8 cellular contexts compared by ENCODE assay signal in the genomic region with DNA sequence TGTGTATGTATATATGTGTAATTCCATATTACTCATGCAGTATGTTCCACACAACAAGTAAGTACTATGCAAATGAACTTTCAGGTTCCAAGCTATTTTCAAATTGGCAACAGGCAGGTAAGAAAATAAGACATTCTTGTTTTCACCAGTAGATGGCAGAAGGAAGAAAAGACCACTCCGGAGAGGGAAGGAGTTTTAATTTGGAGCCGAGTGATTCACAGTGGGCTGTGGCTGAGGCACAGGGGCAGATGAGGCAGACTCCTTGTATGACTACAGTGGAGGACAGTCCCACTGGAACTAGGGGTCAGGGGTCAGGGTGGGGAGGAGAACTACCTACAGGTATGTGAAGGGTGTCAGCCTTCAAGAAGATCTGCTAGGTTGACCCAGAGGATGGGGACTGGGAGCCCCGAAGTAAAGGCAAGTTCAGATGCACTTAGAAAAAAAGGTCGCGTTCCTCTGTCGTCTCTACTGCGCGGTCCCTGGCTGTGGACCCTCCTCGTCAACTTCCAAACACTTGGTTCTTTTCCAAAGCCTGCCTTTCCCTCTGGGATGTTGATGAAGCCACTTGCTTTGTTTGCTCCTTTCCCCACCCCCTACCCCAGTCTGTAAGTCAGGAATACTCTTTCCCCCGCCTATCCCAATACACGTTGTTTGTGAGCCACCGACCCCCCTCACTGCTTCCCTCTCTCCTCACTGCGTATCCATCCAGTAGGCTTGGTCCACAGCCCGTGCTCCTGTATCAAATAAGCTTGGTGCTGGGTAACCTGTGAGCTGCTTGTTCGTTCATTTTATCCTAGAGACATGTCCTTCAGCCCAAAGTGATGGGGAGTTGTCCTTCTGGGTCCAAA. TPM values are rescaled to one million over a fixed set of nuclear protein-coding genes. Genes with fewer than 3 reads are reported as not detected.
DNase-seq lines count a peak whose midpoint lies in the region; ATAC-seq and TF ChIP-seq lines count a peak whose summit lies in the region.

No MANE protein-coding gene starts in this region.

- H3K9me3 ChIP-seq in HAP-1 (no peaks in the 10 kb centered on the region), suprapubic skin (no peaks in the 10 kb centered on the region)

- CTCF ChIA-PET in activated CD4-positive, alpha-beta memory T cell treated with anti-CD3 and anti-CD28 coated beads, Interleukin-2, amount 10 ng/mL, durations not matched to agents 7 days and 5 days (lab: Charles Lee): interaction anchor here (0.5 to 2.5 kb wide), 43 partner anchors 8 to 418 kb away, joined by 3 to 10 read pairs (median 4); partner anchors contain the start of genes DDX47 and GPRC5A

- peak; percentile 85 for DNase-seq in DMS53 (lab: John Stamatoyannopoulos, UW)
- DNase-seq in HAP-1 (ENCODE audit: low spot score in 2 of 2): peak; percentile 20 to 52
- DNase-seq in NCI-H226: peak; percentile 69
- peak; percentile 50 for DNase-seq in activated CD4-positive, alpha-beta memory T cell treated with anti-CD3 and anti-CD28 coated beads, Interleukin-2, amount 10 ng/mL, durations not matched to agents 7 days and 5 days
- DNase-seq in epithelial cell of proximal tubule (ENCODE audit: low read depth): no peak
- DNase-seq in naive B cell: peak; percentile 25
- DNase-seq in suprapubic skin (ENCODE audit: low spot score in 2 of 2): no peak

- H3K4me3 Mint-ChIP-seq in activated CD4-positive, alpha-beta memory T cell treated with anti-CD3 and anti-CD28 coated beads, Interleukin-2, amount 10 ng/mL, durations not matched to agents 7 days and 5 days: no peak overlapping the region
- no peak overlapping the region for H3K4me3 Mint-ChIP-seq in naive B cell

- TF ChIP-seq CTCF in epithelial cell of proximal tubule (conservative IDR thresholded peaks at IDR 0.05; ENCODE audit: low read depth, low read length) (peak; percentile 71), suprapubic skin (IDR thresholded peaks at IDR 0.05) (peak; percentile 31 to 38)

- no peak for TF ChIP-seq EP300 in suprapubic skin (IDR thresholded peaks at IDR 0.05)

- 65% methylated on average over 15 of the region's 15 CpGs for WGBS in suprapubic skin

- no peak overlapping the region for H3K4me3 ChIP-seq in HAP-1
- no peak overlapping the region for H3K4me3 ChIP-seq in epithelial cell of proximal tubule (ENCODE audit: low read depth, low read length)
- no peak overlapping the region for H3K4me3 ChIP-seq in suprapubic skin

- peak; percentile 69 for ATAC-seq in naive B cell (ENCODE audit: low read depth in 2 of 2)
- no peak for ATAC-seq in GM21825 (IDR thresholded peaks at IDR 0.05; ENCODE audit: unreplicated experiment)

- no peak overlapping the region for H3K27ac ChIP-seq in suprapubic skin

- in situ Hi-C loops in HAP-1 (cut with MboI; ENCODE audit: low sequenced_read_pairs): no loop called here

- no peaks in the 10 kb centered on the region for H3K9me3 Mint-ChIP-seq in activated CD4-positive, alpha-beta memory T cell treated with anti-CD3 and anti-CD28 coated beads, Interleukin-2, amount 10 ng/mL, durations not matched to agents 7 days and 5 days
- peaks cover 0 to 7% (median 0%) of the 10 kb centered on the region in 7 donors for H3K9me3 Mint-ChIP-seq in naive B cell

- no peak overlapping the region for H3K27ac Mint-ChIP-seq in activated CD4-positive, alpha-beta memory T cell treated with anti-CD3 and anti-CD28 coated beads, Interleukin-2, amount 10 ng/mL, durations not matched to agents 7 days and 5 days
- H3K27ac Mint-ChIP-seq in naive B cell: peak overlapping the region in 3 of 6 donors; percentile 17 to 28 (median 21)

- H3K27me3 Mint-ChIP-seq in activated CD4-positive, alpha-beta memory T cell treated with anti-CD3 and anti-CD28 coated beads, Interleukin-2, amount 10 ng/mL, durations not matched to agents 7 days and 5 days: no peaks in the 10 kb centered on the region
- H3K27me3 Mint-ChIP-seq in naive B cell: no peaks in the 10 kb centered on the region

- no peak for TF ChIP-seq POLR2A in suprapubic skin (IDR thresholded peaks at IDR 0.05)

- H3K27me3 ChIP-seq in HAP-1 (ENCODE audit: low read depth) (no peaks in the 10 kb centered on the region), suprapubic skin (no peaks in the 10 kb centered on the region)

- peaks cover 9% of the 10 kb centered on the region for H3K36me3 ChIP-seq in HAP-1 (replicated peaks)
- H3K36me3 ChIP-seq in suprapubic skin: peaks cover 17% of the 10 kb centered on the region

- POLR2A ChIA-PET in activated CD4-positive, alpha-beta memory T cell treated with anti-CD3 and anti-CD28 coated beads, Interleukin-2, amount 10 ng/mL, durations not matched to agents 7 days and 5 days (lab: Charles Lee): interaction anchor here (0.6 to 2.3 kb wide), 6 partner anchors 8 to 101 kb away, joined by 3 to 6 read pairs (median 4); partner anchors contain the start of gene DDX47

- peaks cover 24% of the 10 kb centered on the region for H3K36me3 Mint-ChIP-seq in activated CD4-positive, alpha-beta memory T cell treated with anti-CD3 and anti-CD28 coated beads, Interleukin-2, amount 10 ng/mL, durations not matched to agents 7 days and 5 days (ENCODE audit: low read depth)
- H3K36me3 Mint-ChIP-seq in naive B cell: peaks cover 18 to 20% of the 10 kb centered on the region in 2 donors

- peaks cover 33% of the 10 kb centered on the region for H3K4me1 Mint-ChIP-seq in activated CD4-positive, alpha-beta memory T cell treated with anti-CD3 and anti-CD28 coated beads, Interleukin-2, amount 10 ng/mL, durations not matched to agents 7 days and 5 days
- peaks cover 0 to 11% (median 9%) of the 10 kb centered on the region in 3 donors for H3K4me1 Mint-ChIP-seq in naive B cell

- H3K4me1 ChIP-seq in HAP-1: no peaks in the 10 kb centered on the region
- peaks cover 10% of the 10 kb centered on the region for H3K4me1 ChIP-seq in suprapubic skin

RNA-seq across cellular contexts. Expression of gene DDX47, which starts 24.1 kb away (rescaled TPM):
- 10 to 100 TPM; 49.1 to 53.2 TPM for total RNA-seq in activated CD4-positive, alpha-beta memory T cell treated with anti-CD3 and anti-CD28 coated beads, Interleukin-2, amount 10 ng/mL, durations not matched to agents 7 days and 5 days
- 106 and 110 TPM in 2 replicates for total RNA-seq in epithelial cell of proximal tubule
- polyA plus RNA-seq in naive B cell (ENCODE audit: low read depth in 6 of 6): 10 to 100 TPM; 52.0 to 98.1 (median 78.2) TPM
- total RNA-seq in suprapubic skin: 10 to 100 TPM; 64.1 to 76.4 (median 66.9) TPM

RNA-seq across cellular contexts. Expression of gene APOLD1, which starts 51.8 kb away (rescaled TPM):
- total RNA-seq in activated CD4-positive, alpha-beta memory T cell treated with anti-CD3 and anti-CD28 coated beads, Interleukin-2, amount 10 ng/mL, durations not matched to agents 7 days and 5 days: 1 to 10 TPM; 9.2 to 9.9 TPM
- total RNA-seq in epithelial cell of proximal tubule (1.5 and 3.1 TPM in 2 replicates), suprapubic skin (10 to 100 TPM; 14.6 to 25.5 (median 16.4) TPM)
- 1 to 10 TPM in 3 of 6 donors, under 1 TPM in 2, not detected in 1; 0.51 to 2.0 (median 1.1) TPM for polyA plus RNA-seq in naive B cell (ENCODE audit: low read depth in 6 of 6)

RNA-seq across cellular contexts. Expression of gene GPRC5A, which starts 54.1 kb away (rescaled TPM):
- total RNA-seq in activated CD4-positive, alpha-beta memory T cell treated with anti-CD3 and anti-CD28 coated beads, Interleukin-2, amount 10 ng/mL, durations not matched to agents 7 days and 5 days: under 1 TPM; 0.03 to 0.05 TPM
- total RNA-seq in epithelial cell of proximal tubule (84.4 and 142 TPM in 2 replicates), suprapubic skin (10 to 100 TPM in 1 of 4 donors, 1 to 10 TPM in 3; 4.0 to 11.0 (median 7.2) TPM)
- not detected for polyA plus RNA-seq in naive B cell (ENCODE audit: low read depth in 6 of 6)

Comparison
In these comparisons a context has a peak if more than half of its experiments do, and no peak if none do; other contexts are left out.
1. DNase-seq: peak in DMS53 (single experiment), HAP-1 (2 of 2), NCI-H226 (single experiment), activated CD4-positive, alpha-beta memory T cell treated with anti-CD3 and anti-CD28 coated beads, Interleukin-2, amount 10 ng/mL, durations not matched to agents 7 days and 5 days (single experiment) and naive B cell (single experiment); none in epithelial cell of proximal tubule (single experiment) and suprapubic skin (0 of 2).